Comparison of ENCODE assay signal across 24 cellular contexts in the genomic region with DNA sequence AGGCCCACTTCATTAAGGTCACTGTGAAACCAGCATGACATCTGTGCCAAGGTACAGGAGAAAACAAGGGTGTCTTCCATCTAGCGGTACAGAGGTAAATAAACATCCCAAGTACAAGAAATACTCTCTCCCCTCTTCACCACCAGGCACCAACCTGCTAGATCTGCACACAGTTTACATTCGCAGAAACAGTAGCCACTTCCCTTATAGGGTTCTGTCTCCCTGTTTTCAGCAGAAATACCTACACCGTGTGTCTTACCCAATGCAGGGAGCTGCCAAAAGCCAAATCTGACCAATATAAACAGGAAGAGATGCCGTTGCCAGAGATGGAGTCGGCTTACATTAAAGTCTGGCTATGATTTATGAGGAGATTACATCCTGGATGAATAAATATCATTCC. TPM values are rescaled to one million over a fixed set of nuclear protein-coding genes. Genes with fewer than 3 reads are reported as not detected.
DNase-seq lines count a peak whose midpoint lies in the region; ATAC-seq, FAIRE-seq and TF ChIP-seq lines count a peak whose summit lies in the region.
"Had no signal": no experiment of that assay in that cellular context is flagged by ENCODE, and none has a peak within 500 bp of the region (broad histone marks: within the 10 kb centered on the region; RNA-seq: fewer than 3 reads in every experiment).

No MANE protein-coding gene starts in this region.

- no peak overlapping the region for H3K23ac ChIP-seq in IMR-90 (ENCODE audit: low read depth, low read length)

- ATAC-seq in GM23338 (no peak), IMR-90 (ENCODE audit: low read depth) (no peak)
- ATAC-seq: activated CD4-positive, alpha-beta T cell treated with anti-CD3 and anti-CD28 coated beads for 36 hours; K562; left lung had no signal

- no peak overlapping the region for H2AK5ac ChIP-seq in IMR-90 (ENCODE audit: low read depth, low read length)

- no peak overlapping the region for H3K14ac ChIP-seq in IMR-90 (replicated peaks; ENCODE audit: low read depth, low read length)

- H3F3A ChIP-seq in GM23338 (replicated peaks; ENCODE audit: low read depth), result 0 out of 2 replicates have a peak, but pooled peaks cover 3% of the 10 kb centered on the region

- H3K4me3 ChIP-seq in GM23338 (peak overlapping the region; percentile 94), IMR-90 (ENCODE audit: insufficient read depth, low read depth, low read length) (no peak overlapping the region)
- H3K4me3 ChIP-seq: K562, left lung had no signal

- no peak overlapping the region for H3K27ac Mint-ChIP-seq in GM23338
- no peak overlapping the region for H3K27ac Mint-ChIP-seq in activated T-helper 1 cell treated with anti-CD3 and anti-CD28 coated beads, Interleukin-12 subunit alpha, Interleukin-12 subunit beta, Interleukin-2, Interleukin-4 antibody, amounts not matched to agents 30 ng/mL and 10 ng/mL and 1 ng/mL, durations not matched to agents 14 hours and 24 hours and 36 hours
- peak overlapping the region in 1 of 3 experiments; percentile 52 for H3K27ac Mint-ChIP-seq in nephron
- H3K27ac Mint-ChIP-seq: activated CD4-positive, alpha-beta T cell treated with anti-CD3 and anti-CD28 coated beads for 36 hours had no signal

- in situ Hi-C loops in IMR-90 (cut with MboI; ENCODE audit: low sequenced_read_pairs), result no loop called here

- H2BK5ac ChIP-seq in IMR-90 (ENCODE audit: low read depth, low read length, poor library complexity, severe bottlenecking), result no peak overlapping the region

- H3K9ac ChIP-seq in IMR-90 (ENCODE audit: low read depth, low read length), result no peak overlapping the region
- H3K9ac ChIP-seq: parathyroid adenoma had no signal

- 60% methylated on average over 1 of the region's 5 CpGs; no CpG with 5 or more reads in 1 of the 2 experiments for WGBS in IMR-90 (ENCODE audit: extremely low coverage in 2 of 2, insufficient read length in 1 of 2), 2 experiments

- no peak overlapping the region for H4K8ac ChIP-seq in IMR-90 (ENCODE audit: low read depth in 2 of 2, low read length in 2 of 2)

- no peak for TF ChIP-seq POLR2A in IMR-90 (IDR thresholded peaks at IDR 0.05; ENCODE audit: low read depth, low read length)
- no peak for TF ChIP-seq POLR2A in H54 (IDR thresholded peaks at IDR 0.05; ENCODE audit: low read depth, low read length)

- no TSS peak for BruUV-seq in IMR-90 (replicated peaks; lab: Mats Ljungman, UMichigan)

- H3K4ac ChIP-seq in IMR-90 (ENCODE audit: low read depth, low read length), result no peak overlapping the region

- H4K5ac ChIP-seq in IMR-90 (ENCODE audit: low read depth, low read length), result no peak overlapping the region

- no peaks in the 10 kb centered on the region for H3K79me2 ChIP-seq in GM23338 (replicated peaks; ENCODE audit: insufficient read depth)
- H3K79me2 ChIP-seq: parathyroid adenoma had no signal

- H3K27me3 Mint-ChIP-seq in GM23338 (ENCODE audit: insufficient read depth, low read depth, poor library complexity), result peaks cover 66% of the 10 kb centered on the region
- H3K27me3 Mint-ChIP-seq in activated T-helper 1 cell treated with anti-CD3 and anti-CD28 coated beads, Interleukin-12 subunit alpha, Interleukin-12 subunit beta, Interleukin-2, Interleukin-4 antibody, amounts not matched to agents 30 ng/mL and 10 ng/mL and 1 ng/mL, durations not matched to agents 14 hours and 24 hours and 36 hours (ENCODE audit: insufficient read depth), result peaks cover 66% of the 10 kb centered on the region
- H3K27me3 Mint-ChIP-seq in nephron (ENCODE audit: low read depth), result peaks cover 91% of the 10 kb centered on the region

- H3K9me3 Mint-ChIP-seq in GM23338 (no peaks in the 10 kb centered on the region), nephron (no peaks in the 10 kb centered on the region)
- H3K9me3 Mint-ChIP-seq in activated T-helper 1 cell treated with anti-CD3 and anti-CD28 coated beads, Interleukin-12 subunit alpha, Interleukin-12 subunit beta, Interleukin-2, Interleukin-4 antibody, amounts not matched to agents 30 ng/mL and 10 ng/mL and 1 ng/mL, durations not matched to agents 14 hours and 24 hours and 36 hours, result no peaks in the 10 kb centered on the region

- dilution Hi-C loops in IMR-90 (cut with HindIII; ENCODE audit: low sequenced_read_pairs, unreplicated experiment), result no loop called here

- no peaks in the 10 kb centered on the region for H3K9me1 ChIP-seq in IMR-90 (ENCODE audit: insufficient read depth, low read length)

- no peak overlapping the region for H2BK120ac ChIP-seq in IMR-90 (ENCODE audit: low read depth, low read length)

- no peaks in the 10 kb centered on the region for H3K9me2 ChIP-seq in GM23338 (ENCODE audit: insufficient read depth)

- H2AFZ ChIP-seq in GM23338 (no peak overlapping the region; the same call in 1 of the 2 replicates), IMR-90 (replicated peaks; ENCODE audit: low read length, poor library complexity) (no peak overlapping the region)

- DNase-seq in GM23338 (ENCODE audit: low spot score) (no peak), IMR-90 (peak; percentile 4), NCI-H82 treated with DMSO at 0.1 percent for 48 hours (lab: John Stamatoyannopoulos, UW; ENCODE audit: unreplicated experiment) (no peak), H54 (ENCODE audit: insufficient read length, low spot score) (no peak), mesenteric fat pad (ENCODE audit: low spot score) (no peak)
- no peak for DNase-seq in activated T-helper 1 cell treated with anti-CD3 and anti-CD28 coated beads, Interleukin-12 subunit alpha, Interleukin-12 subunit beta, Interleukin-2, Interleukin-4 antibody, amounts not matched to agents 30 ng/mL and 10 ng/mL and 1 ng/mL, durations not matched to agents 14 hours and 24 hours and 36 hours (ENCODE audit: low spot score)
- DNase-seq: activated CD4-positive, alpha-beta T cell treated with anti-CD3 and anti-CD28 coated beads for 36 hours; activated effector memory CD4-positive, alpha-beta T cell treated with anti-CD3 and anti-CD28 coated beads, Interleukin-2, amount 50 U/mL, for 16 hours; AML-193; anterior cingulate cortex; Calu3; cortex of kidney; GF-D8; left lung; NCI-H1436 treated with DMSO at 0.1 percent for 48 hours; T1000; testis had no signal

- H3K4me2 ChIP-seq in GM23338 (peak overlapping the region; percentile 98), IMR-90 (ENCODE audit: low read depth, low read length) (no peak overlapping the region)

- no peaks in the 10 kb centered on the region for H3K36me3 Mint-ChIP-seq in GM23338 (ENCODE audit: low read depth)
- no peaks in the 10 kb centered on the region for H3K36me3 Mint-ChIP-seq in activated T-helper 1 cell treated with anti-CD3 and anti-CD28 coated beads, Interleukin-12 subunit alpha, Interleukin-12 subunit beta, Interleukin-2, Interleukin-4 antibody, amounts not matched to agents 30 ng/mL and 10 ng/mL and 1 ng/mL, durations not matched to agents 14 hours and 24 hours and 36 hours (ENCODE audit: low read depth)
- no peaks in the 10 kb centered on the region for H3K36me3 Mint-ChIP-seq in nephron (ENCODE audit: low read depth)

- no peak for TF ChIP-seq CTCF in GM23338 (conservative IDR thresholded peaks at IDR 0.05; ENCODE audit: low read depth in 2 of 2)
- TF ChIP-seq CTCF in IMR-90 (conservative IDR thresholded peaks at IDR 0.05; ENCODE audit: low read depth, low read length), result no peak
- TF ChIP-seq CTCF in nephron (IDR thresholded peaks at IDR 0.05; ENCODE audit: unreplicated experiment in 3 of 3), result no peak

- H3K27ac ChIP-seq in GM23338 (ENCODE audit: low read depth) (no peak overlapping the region), IMR-90 (ENCODE audit: insufficient read depth, low read length) (no peak overlapping the region)
- H3K27ac ChIP-seq: left lung, parathyroid adenoma, testis had no signal

- no peak for FAIRE-seq in H54 (lab: Jason Lieb, UNC)
- FAIRE-seq: GM12892, K562 had no signal

- H3K79me1 ChIP-seq in IMR-90 (ENCODE audit: low read depth in 1 of 2, low read length in 2 of 2), result no peaks in the 10 kb centered on the region

- no peak overlapping the region for H4K91ac ChIP-seq in IMR-90 (ENCODE audit: insufficient read depth, low read depth, low read length)

- H3K36me3 ChIP-seq in GM23338 (ENCODE audit: insufficient read depth) (no peaks in the 10 kb centered on the region), IMR-90 (ENCODE audit: control insufficient read depth, insufficient read depth, low read length) (no peaks in the 10 kb centered on the region)
- H3K36me3 ChIP-seq: left lung had no signal

- no peak overlapping the region for H3K56ac ChIP-seq in IMR-90 (ENCODE audit: extremely low read depth, insufficient read depth, low read length)

- no peaks in the 10 kb centered on the region for H3K9me3 ChIP-seq in IMR-90 (ENCODE audit: control insufficient read depth, insufficient read depth, low read length)
- H3K9me3 ChIP-seq: left lung, testis had no signal

- POLR2A ChIA-PET in IMR-90 (lab: Charles Lee; ENCODE audit: unreplicated experiment), result no interaction called here

- no peak overlapping the region for H3K18ac ChIP-seq in IMR-90 (ENCODE audit: low read depth, low read length)

- H3K4me1 ChIP-seq in GM23338 (ENCODE audit: insufficient read depth) (peaks cover 59% of the 10 kb centered on the region), IMR-90 (ENCODE audit: control insufficient read depth, insufficient read depth, low read length) (no peaks in the 10 kb centered on the region; the same call in 1 of the 2 replicates)
- H3K4me1 ChIP-seq: parathyroid adenoma had no signal

- no peak overlapping the region for H2BK15ac ChIP-seq in IMR-90 (ENCODE audit: low read depth, low read length)

- H2AK9ac ChIP-seq in IMR-90 (replicated peaks; ENCODE audit: low read depth, low read length, poor library complexity), result no peak overlapping the region

- no peak overlapping the region for H2BK20ac ChIP-seq in IMR-90 (ENCODE audit: low read depth, low read length)

- H3K4me3 Mint-ChIP-seq in GM23338, result peak overlapping the region; percentile 78; the same call in 2 of the 3 replicates
- peak overlapping the region; percentile 50 for H3K4me3 Mint-ChIP-seq in activated T-helper 1 cell treated with anti-CD3 and anti-CD28 coated beads, Interleukin-12 subunit alpha, Interleukin-12 subunit beta, Interleukin-2, Interleukin-4 antibody, amounts not matched to agents 30 ng/mL and 10 ng/mL and 1 ng/mL, durations not matched to agents 14 hours and 24 hours and 36 hours
- peak overlapping the region; percentile 80 to 84 (median 82) for H3K4me3 Mint-ChIP-seq in nephron
- H3K4me3 Mint-ChIP-seq: activated CD4-positive, alpha-beta T cell treated with anti-CD3 and anti-CD28 coated beads for 36 hours had no signal

- TF ChIP-seq RAD21 in IMR-90 (IDR thresholded peaks at IDR 0.05; ENCODE audit: low read length), result no peak

- H3K27me3 ChIP-seq in GM23338 (ENCODE audit: insufficient read depth) (peaks cover 97% of the 10 kb centered on the region), IMR-90 (ENCODE audit: control insufficient read depth, insufficient read depth, low read length) (peaks cover 73% of the 10 kb centered on the region)
- H3K27me3 ChIP-seq: testis had no signal

- intact Hi-C loops in IMR-90 (cut with micrococcal nuclease), result no loop called here
- intact Hi-C loops in activated T-helper 1 cell treated with anti-CD3 and anti-CD28 coated beads, Interleukin-12 subunit alpha, Interleukin-12 subunit beta, Interleukin-2, Interleukin-4 antibody, amounts not matched to agents 30 ng/mL and 10 ng/mL and 1 ng/mL, durations not matched to agents 14 hours and 24 hours and 36 hours (cut with micrococcal nuclease), result no loop called here

- H3K4me1 Mint-ChIP-seq in GM23338, result peaks cover 63% of the 10 kb centered on the region
- H3K4me1 Mint-ChIP-seq in activated T-helper 1 cell treated with anti-CD3 and anti-CD28 coated beads, Interleukin-12 subunit alpha, Interleukin-12 subunit beta, Interleukin-2, Interleukin-4 antibody, amounts not matched to agents 30 ng/mL and 10 ng/mL and 1 ng/mL, durations not matched to agents 14 hours and 24 hours and 36 hours (ENCODE audit: low read depth), result peaks cover 4% of the 10 kb centered on the region
- peaks cover 29% of the 10 kb centered on the region for H3K4me1 Mint-ChIP-seq in nephron

- CTCF ChIA-PET in IMR-90 (lab: Yijun Ruan, JAX), result no interaction called here

- 0 out of 2 replicates have a peak, but pooled peaks cover 3% of the 10 kb centered on the region for H4K20me1 ChIP-seq in GM23338 (replicated peaks; ENCODE audit: insufficient read depth)
- H4K20me1 ChIP-seq in IMR-90 (ENCODE audit: insufficient read depth, low read length), result no peaks in the 10 kb centered on the region

RNA-seq across cellular contexts. Expression of a gene that starts 1.2 kb away (rescaled TPM):
- 1.7 and 3.0 TPM in 2 replicates for total RNA-seq in GM23338 (2014; rRNA removed; shearing (Covaris generic))
- polyA plus RNA-seq in GM23338 (2016; fragmentation: Nextera tagmentation; extraction: Ambion mirVana), result 0.16 and 0.45 TPM in 2 replicates
- total RNA-seq in IMR-90 (2012; rRNA removed), result under 0.01 and 0.18 TPM in 2 replicates
- 0.33 and 0.44 TPM in 2 replicates for polyA plus RNA-seq in IMR-90 (2012; rRNA removed)
- 0.12 and 0.30 TPM in 2 replicates for polyA plus RNA-seq in IMR-90 (2012; cell fraction: cytosol; rRNA removed)
- polyA plus RNA-seq in IMR-90 (2012; cell fraction: nucleus; rRNA removed; ENCODE audit: low replicate concordance), result 0.59 and 0.63 TPM in 2 replicates
- 0.08 TPM in 1 of 2 replicates, not detected in the other for total RNA-seq in activated T-helper 1 cell treated with anti-CD3 and anti-CD28 coated beads, Interleukin-12 subunit alpha, Interleukin-12 subunit beta, Interleukin-2, Interleukin-4 antibody, amounts not matched to agents 30 ng/mL and 10 ng/mL and 1 ng/mL, durations not matched to agents 14 hours and 24 hours and 36 hours
- 2.3 TPM for total RNA-seq in mesenteric fat pad
- total RNA-seq: Calu3, fibroblast of villous mesenchyme, K562, NCI-H460, SK-MEL-5 had no signal

RNA-seq across cellular contexts. Expression of a gene that starts 25.0 kb away (rescaled TPM):
- total RNA-seq in GM23338 (2014; rRNA removed; shearing (Covaris generic)), result 0.03 and 0.04 TPM in 2 replicates
- 0.09 TPM in 1 of 2 replicates, not detected in the other for polyA plus RNA-seq in GM23338 (2016; fragmentation: Nextera tagmentation; extraction: Ambion mirVana)
- under 0.01 TPM in 2 replicates for total RNA-seq in IMR-90 (2012; rRNA removed)
- polyA plus RNA-seq in IMR-90 (2012; rRNA removed), result 0.05 and 0.10 TPM in 2 replicates
- 0.04 TPM in 2 replicates for polyA plus RNA-seq in IMR-90 (2012; cell fraction: cytosol; rRNA removed)
- polyA plus RNA-seq in IMR-90 (2012; cell fraction: nucleus; rRNA removed; ENCODE audit: low replicate concordance), result 0.01 TPM in 2 replicates
- total RNA-seq in activated T-helper 1 cell treated with anti-CD3 and anti-CD28 coated beads, Interleukin-12 subunit alpha, Interleukin-12 subunit beta, Interleukin-2, Interleukin-4 antibody, amounts not matched to agents 30 ng/mL and 10 ng/mL and 1 ng/mL, durations not matched to agents 14 hours and 24 hours and 36 hours, result not detected in 2 replicates
- not detected for total RNA-seq in mesenteric fat pad
- total RNA-seq: activated CD4-positive, alpha-beta T cell treated with anti-CD3 and anti-CD28 coated beads for 36 hours; Calu3; fibroblast of villous mesenchyme; K562; NCI-H460; SK-MEL-5 had no signal
- polyA plus RNA-seq: K562 had no signal
